In the genomic region with DNA sequence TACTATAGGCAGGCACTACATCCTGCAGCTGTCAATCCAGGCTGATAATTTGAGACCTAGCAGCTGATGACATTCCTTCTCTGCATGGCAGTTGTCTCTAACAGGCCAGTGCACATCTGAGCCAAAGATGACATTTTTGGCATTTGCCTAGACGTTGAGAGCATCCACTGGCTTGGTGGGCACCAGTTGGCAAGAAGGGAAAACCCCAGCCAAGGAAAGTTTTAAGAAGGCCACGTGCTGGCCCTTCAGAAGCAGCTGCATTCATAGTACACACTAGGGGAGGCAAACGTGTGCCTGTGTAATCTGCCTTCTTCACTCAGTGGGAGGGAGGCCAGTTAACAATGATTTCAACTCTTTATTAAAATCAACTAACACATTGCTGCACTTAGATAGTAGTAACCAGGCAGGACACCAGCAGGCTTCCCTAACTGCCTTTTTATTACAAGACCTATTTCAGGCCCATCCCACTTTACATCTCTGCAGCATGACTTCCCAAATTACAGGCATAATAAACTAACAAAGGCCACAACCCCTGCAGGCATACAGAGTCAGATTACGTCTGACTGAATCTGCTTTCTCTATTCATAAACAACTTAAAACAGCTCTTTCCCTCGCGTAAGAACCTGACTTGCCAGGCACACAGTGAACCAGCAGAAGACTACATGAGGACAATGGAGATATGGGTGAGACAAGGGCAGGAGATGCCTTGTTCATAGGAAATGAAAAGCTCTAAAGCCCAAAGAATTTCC, we compare ENCODE assay signal across 1 cellular context.
TF ChIP-seq lines count a peak whose summit lies in the region.

No MANE protein-coding gene starts in this region.

TF ChIP-seq in HEK293, 187 proteins besides CTCF, POLR2A, EP300 and RAD21 (continued from another document and continues in another):
- TF ChIP-seq, protein P1, sequence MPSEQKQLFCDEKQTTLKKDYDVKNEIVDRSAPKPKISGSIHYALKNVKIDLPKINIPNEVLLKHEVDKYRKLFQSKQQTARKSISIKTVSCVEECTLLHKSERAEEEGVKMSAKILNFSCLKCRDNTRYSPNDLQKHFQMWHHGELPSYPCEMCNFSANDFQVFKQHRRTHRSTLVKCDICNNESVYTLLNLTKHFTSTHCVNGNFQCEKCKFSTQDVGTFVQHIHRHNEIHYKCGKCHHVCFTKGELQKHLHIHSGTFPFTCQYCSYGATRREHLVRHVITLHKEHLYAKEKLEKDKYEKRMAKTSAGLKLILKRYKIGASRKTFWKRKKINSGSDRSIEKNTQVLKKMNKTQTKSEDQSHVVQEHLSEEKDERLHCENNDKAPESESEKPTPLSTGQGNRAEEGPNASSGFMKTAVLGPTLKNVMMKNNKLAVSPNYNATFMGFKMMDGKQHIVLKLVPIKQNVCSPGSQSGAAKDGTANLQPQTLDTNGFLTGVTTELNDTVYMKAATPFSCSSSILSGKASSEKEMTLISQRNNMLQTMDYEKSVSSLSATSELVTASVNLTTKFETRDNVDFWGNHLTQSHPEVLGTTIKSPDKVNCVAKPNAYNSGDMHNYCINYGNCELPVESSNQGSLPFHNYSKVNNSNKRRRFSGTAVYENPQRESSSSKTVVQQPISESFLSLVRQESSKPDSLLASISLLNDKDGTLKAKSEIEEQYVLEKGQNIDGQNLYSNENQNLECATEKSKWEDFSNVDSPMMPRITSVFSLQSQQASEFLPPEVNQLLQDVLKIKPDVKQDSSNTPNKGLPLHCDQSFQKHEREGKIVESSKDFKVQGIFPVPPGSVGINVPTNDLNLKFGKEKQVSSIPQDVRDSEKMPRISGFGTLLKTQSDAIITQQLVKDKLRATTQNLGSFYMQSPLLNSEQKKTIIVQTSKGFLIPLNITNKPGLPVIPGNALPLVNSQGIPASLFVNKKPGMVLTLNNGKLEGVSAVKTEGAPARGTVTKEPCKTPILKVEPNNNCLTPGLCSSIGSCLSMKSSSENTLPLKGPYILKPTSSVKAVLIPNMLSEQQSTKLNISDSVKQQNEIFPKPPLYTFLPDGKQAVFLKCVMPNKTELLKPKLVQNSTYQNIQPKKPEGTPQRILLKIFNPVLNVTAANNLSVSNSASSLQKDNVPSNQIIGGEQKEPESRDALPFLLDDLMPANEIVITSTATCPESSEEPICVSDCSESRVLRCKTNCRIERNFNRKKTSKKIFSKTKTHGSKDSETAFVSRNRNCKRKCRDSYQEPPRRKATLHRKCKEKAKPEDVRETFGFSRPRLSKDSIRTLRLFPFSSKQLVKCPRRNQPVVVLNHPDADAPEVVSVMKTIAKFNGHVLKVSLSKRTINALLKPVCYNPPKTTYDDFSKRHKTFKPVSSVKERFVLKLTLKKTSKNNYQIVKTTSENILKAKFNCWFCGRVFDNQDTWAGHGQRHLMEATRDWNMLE (tag by site-specific recombination; conservative IDR thresholded peaks at IDR 0.05; ENCODE audit: low read depth) = peak; percentile 41; the same call in 1 of the 2 replicates
- TF ChIP-seq ZNF558 (tag by site-specific recombination; IDR thresholded peaks at IDR 0.05) (peak; percentile 69; the same call in 1 of the 2 replicates), SALL2 (tag by site-specific recombination; IDR thresholded peaks at IDR 0.05; ENCODE audit: borderline replicate concordance) (no peak), ZBTB8A (tag by site-specific recombination; IDR thresholded peaks at IDR 0.05) (peak; percentile 85), ZNF561 (tag by site-specific recombination; IDR thresholded peaks at IDR 0.05; ENCODE audit: borderline replicate concordance) (peak; percentile 57; the same call in 1 of the 2 replicates), ZNF248 (tag by site-specific recombination; IDR thresholded peaks at IDR 0.05) (no peak), HOXD13 (CRISPR knock-in tag; IDR thresholded peaks at IDR 0.05; ENCODE audit: borderline replicate concordance) (peak; percentile 92), KLF10 (tag by site-specific recombination; IDR thresholded peaks at IDR 0.05) (peak; percentile 81), BCL11B (tag by site-specific recombination; IDR thresholded peaks at IDR 0.05; ENCODE audit: low read depth) (peak; percentile 68; the same call in 1 of the 2 replicates), ZNF366 (tag by site-specific recombination; conservative IDR thresholded peaks at IDR 0.05) (peak; percentile 73), ZXDB (tag by site-specific recombination; IDR thresholded peaks at IDR 0.05) (peak; percentile 97), MZF1 (tag by site-specific recombination; IDR thresholded peaks at IDR 0.05; ENCODE audit: borderline replicate concordance) (peak; percentile 80; the same call in 1 of the 2 replicates), ZSCAN16 (tag by site-specific recombination; IDR thresholded peaks at IDR 0.05) (peak; percentile 72), ZNF629 (tag by site-specific recombination; IDR thresholded peaks at IDR 0.05) (peak; percentile 92), PRDM1 (tag by site-specific recombination; IDR thresholded peaks at IDR 0.05) (peak; percentile 46; the same call in 1 of the 2 replicates), ZNF10 (tag by site-specific recombination; IDR thresholded peaks at IDR 0.05) (peak; percentile 63; the same call in 1 of the 2 replicates), BCL11A (tag by site-specific recombination; IDR thresholded peaks at IDR 0.05; ENCODE audit: low read depth) (peak; percentile 85), ZNF548 (tag by site-specific recombination; IDR thresholded peaks at IDR 0.05) (no peak), SCRT1 (tag by site-specific recombination; IDR thresholded peaks at IDR 0.05; ENCODE audit: borderline replicate concordance) (peak; percentile 49; the same call in 1 of the 2 replicates), ZBTB44 (tag by site-specific recombination; IDR thresholded peaks at IDR 0.05) (peak; percentile 95), ZNF302 (tag by site-specific recombination; IDR thresholded peaks at IDR 0.05; ENCODE audit: low read depth) (peak; percentile 81; the same call in 1 of the 2 replicates), KLF8 (tag by site-specific recombination; IDR thresholded peaks at IDR 0.05) (peak; percentile 71), TSHZ1 (tag by site-specific recombination; IDR thresholded peaks at IDR 0.05; ENCODE audit: borderline replicate concordance) (peak; percentile 90), KLF7 (tag by site-specific recombination; IDR thresholded peaks at IDR 0.05; ENCODE audit: borderline replicate concordance) (0 out of 2 replicates have a peak, but pooled peaks have one; percentile 60)
- TF ChIP-seq, protein P2, sequence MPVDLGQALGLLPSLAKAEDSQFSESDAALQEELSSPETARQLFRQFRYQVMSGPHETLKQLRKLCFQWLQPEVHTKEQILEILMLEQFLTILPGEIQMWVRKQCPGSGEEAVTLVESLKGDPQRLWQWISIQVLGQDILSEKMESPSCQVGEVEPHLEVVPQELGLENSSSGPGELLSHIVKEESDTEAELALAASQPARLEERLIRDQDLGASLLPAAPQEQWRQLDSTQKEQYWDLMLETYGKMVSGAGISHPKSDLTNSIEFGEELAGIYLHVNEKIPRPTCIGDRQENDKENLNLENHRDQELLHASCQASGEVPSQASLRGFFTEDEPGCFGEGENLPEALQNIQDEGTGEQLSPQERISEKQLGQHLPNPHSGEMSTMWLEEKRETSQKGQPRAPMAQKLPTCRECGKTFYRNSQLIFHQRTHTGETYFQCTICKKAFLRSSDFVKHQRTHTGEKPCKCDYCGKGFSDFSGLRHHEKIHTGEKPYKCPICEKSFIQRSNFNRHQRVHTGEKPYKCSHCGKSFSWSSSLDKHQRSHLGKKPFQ (tag by site-specific recombination; IDR thresholded peaks at IDR 0.05) = peak; percentile 83; the same call in 1 of the 2 replicates
- TF ChIP-seq, protein P3, sequence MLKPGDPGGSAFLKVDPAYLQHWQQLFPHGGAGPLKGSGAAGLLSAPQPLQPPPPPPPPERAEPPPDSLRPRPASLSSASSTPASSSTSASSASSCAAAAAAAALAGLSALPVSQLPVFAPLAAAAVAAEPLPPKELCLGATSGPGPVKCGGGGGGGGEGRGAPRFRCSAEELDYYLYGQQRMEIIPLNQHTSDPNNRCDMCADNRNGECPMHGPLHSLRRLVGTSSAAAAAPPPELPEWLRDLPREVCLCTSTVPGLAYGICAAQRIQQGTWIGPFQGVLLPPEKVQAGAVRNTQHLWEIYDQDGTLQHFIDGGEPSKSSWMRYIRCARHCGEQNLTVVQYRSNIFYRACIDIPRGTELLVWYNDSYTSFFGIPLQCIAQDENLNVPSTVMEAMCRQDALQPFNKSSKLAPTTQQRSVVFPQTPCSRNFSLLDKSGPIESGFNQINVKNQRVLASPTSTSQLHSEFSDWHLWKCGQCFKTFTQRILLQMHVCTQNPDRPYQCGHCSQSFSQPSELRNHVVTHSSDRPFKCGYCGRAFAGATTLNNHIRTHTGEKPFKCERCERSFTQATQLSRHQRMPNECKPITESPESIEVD (tag by site-specific recombination; IDR thresholded peaks at IDR 0.05) = peak; percentile 98
- TF ChIP-seq, protein P4, sequence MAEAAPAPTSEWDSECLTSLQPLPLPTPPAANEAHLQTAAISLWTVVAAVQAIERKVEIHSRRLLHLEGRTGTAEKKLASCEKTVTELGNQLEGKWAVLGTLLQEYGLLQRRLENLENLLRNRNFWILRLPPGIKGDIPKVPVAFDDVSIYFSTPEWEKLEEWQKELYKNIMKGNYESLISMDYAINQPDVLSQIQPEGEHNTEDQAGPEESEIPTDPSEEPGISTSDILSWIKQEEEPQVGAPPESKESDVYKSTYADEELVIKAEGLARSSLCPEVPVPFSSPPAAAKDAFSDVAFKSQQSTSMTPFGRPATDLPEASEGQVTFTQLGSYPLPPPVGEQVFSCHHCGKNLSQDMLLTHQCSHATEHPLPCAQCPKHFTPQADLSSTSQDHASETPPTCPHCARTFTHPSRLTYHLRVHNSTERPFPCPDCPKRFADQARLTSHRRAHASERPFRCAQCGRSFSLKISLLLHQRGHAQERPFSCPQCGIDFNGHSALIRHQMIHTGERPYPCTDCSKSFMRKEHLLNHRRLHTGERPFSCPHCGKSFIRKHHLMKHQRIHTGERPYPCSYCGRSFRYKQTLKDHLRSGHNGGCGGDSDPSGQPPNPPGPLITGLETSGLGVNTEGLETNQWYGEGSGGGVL (tag by site-specific recombination; IDR thresholded peaks at IDR 0.05) = no peak
- TF ChIP-seq, protein P5, sequence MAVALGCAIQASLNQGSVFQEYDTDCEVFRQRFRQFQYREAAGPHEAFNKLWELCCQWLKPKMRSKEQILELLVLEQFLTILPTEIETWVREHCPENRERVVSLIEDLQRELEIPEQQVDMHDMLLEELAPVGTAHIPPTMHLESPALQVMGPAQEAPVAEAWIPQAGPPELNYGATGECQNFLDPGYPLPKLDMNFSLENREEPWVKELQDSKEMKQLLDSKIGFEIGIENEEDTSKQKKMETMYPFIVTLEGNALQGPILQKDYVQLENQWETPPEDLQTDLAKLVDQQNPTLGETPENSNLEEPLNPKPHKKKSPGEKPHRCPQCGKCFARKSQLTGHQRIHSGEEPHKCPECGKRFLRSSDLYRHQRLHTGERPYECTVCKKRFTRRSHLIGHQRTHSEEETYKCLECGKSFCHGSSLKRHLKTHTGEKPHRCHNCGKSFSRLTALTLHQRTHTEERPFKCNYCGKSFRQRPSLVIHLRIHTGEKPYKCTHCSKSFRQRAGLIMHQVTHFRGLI (tag by site-specific recombination; IDR thresholded peaks at IDR 0.05) = no peak
- TF ChIP-seq, protein P6, sequence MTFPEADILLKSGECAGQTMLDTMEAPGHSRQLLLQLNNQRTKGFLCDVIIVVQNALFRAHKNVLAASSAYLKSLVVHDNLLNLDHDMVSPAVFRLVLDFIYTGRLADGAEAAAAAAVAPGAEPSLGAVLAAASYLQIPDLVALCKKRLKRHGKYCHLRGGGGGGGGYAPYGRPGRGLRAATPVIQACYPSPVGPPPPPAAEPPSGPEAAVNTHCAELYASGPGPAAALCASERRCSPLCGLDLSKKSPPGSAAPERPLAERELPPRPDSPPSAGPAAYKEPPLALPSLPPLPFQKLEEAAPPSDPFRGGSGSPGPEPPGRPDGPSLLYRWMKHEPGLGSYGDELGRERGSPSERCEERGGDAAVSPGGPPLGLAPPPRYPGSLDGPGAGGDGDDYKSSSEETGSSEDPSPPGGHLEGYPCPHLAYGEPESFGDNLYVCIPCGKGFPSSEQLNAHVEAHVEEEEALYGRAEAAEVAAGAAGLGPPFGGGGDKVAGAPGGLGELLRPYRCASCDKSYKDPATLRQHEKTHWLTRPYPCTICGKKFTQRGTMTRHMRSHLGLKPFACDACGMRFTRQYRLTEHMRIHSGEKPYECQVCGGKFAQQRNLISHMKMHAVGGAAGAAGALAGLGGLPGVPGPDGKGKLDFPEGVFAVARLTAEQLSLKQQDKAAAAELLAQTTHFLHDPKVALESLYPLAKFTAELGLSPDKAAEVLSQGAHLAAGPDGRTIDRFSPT (tag by site-specific recombination; IDR thresholded peaks at IDR 0.05) = 0 out of 2 replicates have a peak, but pooled peaks have one; percentile 47
